Comparison of ENCODE assay signal across 1 cellular context in genomic region chr18:49490246-49490762, GRCh38.
TF ChIP-seq lines count a peak whose summit lies in the region.

No MANE protein-coding gene starts in this region.

TF ChIP-seq in WTC11, 78 proteins besides CTCF, POLR2A, EP300 and RAD21 (continued from another document):
- TF ChIP-seq ETV6 (CRISPR knock-in tag; IDR thresholded peaks at IDR 0.05) (no peak), ATF2 (CRISPR knock-in tag; IDR thresholded peaks at IDR 0.05; ENCODE audit: borderline replicate concordance, low read depth) (no peak), OVOL2 (CRISPR knock-in tag; IDR thresholded peaks at IDR 0.05; ENCODE audit: borderline replicate concordance) (no peak), NR3C1 (CRISPR knock-in tag; conservative IDR thresholded peaks at IDR 0.05; ENCODE audit: low read depth) (no peak), RELA (CRISPR knock-in tag; IDR thresholded peaks at IDR 0.05; ENCODE audit: borderline replicate concordance) (no peak), SMAD3 (CRISPR knock-in tag; IDR thresholded peaks at IDR 0.05; ENCODE audit: borderline replicate concordance) (no peak), TEAD1 (CRISPR knock-in tag; IDR thresholded peaks at IDR 0.05) (no peak)
- TF ChIP-seq, protein P1, sequence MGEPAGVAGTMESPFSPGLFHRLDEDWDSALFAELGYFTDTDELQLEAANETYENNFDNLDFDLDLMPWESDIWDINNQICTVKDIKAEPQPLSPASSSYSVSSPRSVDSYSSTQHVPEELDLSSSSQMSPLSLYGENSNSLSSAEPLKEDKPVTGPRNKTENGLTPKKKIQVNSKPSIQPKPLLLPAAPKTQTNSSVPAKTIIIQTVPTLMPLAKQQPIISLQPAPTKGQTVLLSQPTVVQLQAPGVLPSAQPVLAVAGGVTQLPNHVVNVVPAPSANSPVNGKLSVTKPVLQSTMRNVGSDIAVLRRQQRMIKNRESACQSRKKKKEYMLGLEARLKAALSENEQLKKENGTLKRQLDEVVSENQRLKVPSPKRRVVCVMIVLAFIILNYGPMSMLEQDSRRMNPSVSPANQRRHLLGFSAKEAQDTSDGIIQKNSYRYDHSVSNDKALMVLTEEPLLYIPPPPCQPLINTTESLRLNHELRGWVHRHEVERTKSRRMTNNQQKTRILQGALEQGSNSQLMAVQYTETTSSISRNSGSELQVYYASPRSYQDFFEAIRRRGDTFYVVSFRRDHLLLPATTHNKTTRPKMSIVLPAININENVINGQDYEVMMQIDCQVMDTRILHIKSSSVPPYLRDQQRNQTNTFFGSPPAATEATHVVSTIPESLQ (CRISPR knock-in tag; IDR thresholded peaks at IDR 0.05): no peak
